In genomic region chr10:67115972-67116371, GRCh38 we compare ENCODE assay signal across 18 cellular contexts.
DNase-seq lines count a peak whose midpoint lies in the region; ATAC-seq and TF ChIP-seq lines count a peak whose summit lies in the region.
"Had no signal": no experiment of that assay in that cellular context is flagged by ENCODE, and none has a peak within 500 bp of the region (broad histone marks: within the 10 kb centered on the region; RNA-seq: fewer than 3 reads in every experiment).

No MANE protein-coding gene starts in this region.

- H3K27me3 ChIP-seq in SK-N-SH (ENCODE audit: insufficient read depth) (no peaks in the 10 kb centered on the region), SJCRH30 (no peaks in the 10 kb centered on the region)

- no peaks in the 10 kb centered on the region for H3K27me3 Mint-ChIP-seq in activated CD8-positive, alpha-beta memory T cell treated with anti-CD3 and anti-CD28 coated beads, Interleukin-2, amount 10 ng/mL, durations not matched to agents 7 days and 5 days
- H3K27me3 Mint-ChIP-seq: memory B cell; natural killer cell treated with Interleukin-12 subunit alpha and Interleukin-12 subunit beta and Interleukin-15 and Interleukin-18, amount 100 ng/mL, for 72 hours; progenitor cell of endocrine pancreas; type B pancreatic cell had no signal

- no peak for ATAC-seq in SK-N-SH treated with all-trans-retinoic acid at 6 μM for 48 hours
- ATAC-seq in activated CD8-positive, alpha-beta memory T cell treated with anti-CD3 and anti-CD28 coated beads, Interleukin-2, amount 10 ng/mL, durations not matched to agents 7 days and 5 days = no peak
- ATAC-seq: natural killer cell treated with Interleukin-12 subunit alpha and Interleukin-12 subunit beta and Interleukin-15 and Interleukin-18, amount 100 ng/mL, for 72 hours; WTC11 had no signal

- H3K4me3 Mint-ChIP-seq in activated CD8-positive, alpha-beta memory T cell treated with anti-CD3 and anti-CD28 coated beads, Interleukin-2, amount 10 ng/mL, durations not matched to agents 7 days and 5 days = no peak overlapping the region
- H3K4me3 Mint-ChIP-seq: CD14-positive monocyte; memory B cell; natural killer cell treated with Interleukin-12 subunit alpha and Interleukin-12 subunit beta and Interleukin-15 and Interleukin-18, amount 100 ng/mL, for 72 hours; type B pancreatic cell; WTC11 had no signal

- no peaks in the 10 kb centered on the region for H3K4me1 Mint-ChIP-seq in activated CD8-positive, alpha-beta memory T cell treated with anti-CD3 and anti-CD28 coated beads, Interleukin-2, amount 10 ng/mL, durations not matched to agents 7 days and 5 days
- H3K4me1 Mint-ChIP-seq: CD14-positive monocyte, memory B cell had no signal

- H3K36me3 Mint-ChIP-seq in activated CD8-positive, alpha-beta memory T cell treated with anti-CD3 and anti-CD28 coated beads, Interleukin-2, amount 10 ng/mL, durations not matched to agents 7 days and 5 days = no peaks in the 10 kb centered on the region
- H3K36me3 Mint-ChIP-seq: CD14-positive monocyte; memory B cell; natural killer cell treated with Interleukin-12 subunit alpha and Interleukin-12 subunit beta and Interleukin-15 and Interleukin-18, amount 100 ng/mL, for 72 hours; type B pancreatic cell; WTC11 had no signal

- H3K4me1 ChIP-seq in SK-N-SH (ENCODE audit: control insufficient read depth in 1 of 2, insufficient read depth in 2 of 2, low read depth in 1 of 2, low read length in 1 of 2) = no peaks in the 10 kb centered on the region
- peaks cover 43% of the 10 kb centered on the region for H3K4me1 ChIP-seq in SJCRH30

- H3K9me3 Mint-ChIP-seq in activated CD8-positive, alpha-beta memory T cell treated with anti-CD3 and anti-CD28 coated beads, Interleukin-2, amount 10 ng/mL, durations not matched to agents 7 days and 5 days (ENCODE audit: low read depth) = no peaks in the 10 kb centered on the region
- H3K9me3 Mint-ChIP-seq: CD14-positive monocyte, memory B cell, type B pancreatic cell, WTC11 had no signal

- CTCF ChIA-PET in SK-N-SH (lab: Yijun Ruan, JAX) = no interaction called here
- CTCF ChIA-PET in activated CD8-positive, alpha-beta memory T cell treated with anti-CD3 and anti-CD28 coated beads, Interleukin-2, amount 10 ng/mL, durations not matched to agents 7 days and 5 days (lab: Charles Lee) = no interaction called here

- 3% methylated on average over 1 of the region's 1 CpG for WGBS in SK-N-SH (ENCODE audit: low lambda C conversion rate)

- H3K4me3 ChIP-seq in SK-N-SH (ENCODE audit: low read depth in 2 of 2, low read length in 1 of 2) (no peak overlapping the region), SJCRH30 (no peak overlapping the region), fibroblast of villous mesenchyme (ENCODE audit: low read depth, low read length) (no peak overlapping the region)

- H3K9me3 ChIP-seq in SK-N-SH (no peaks in the 10 kb centered on the region), SJCRH30 (replicated peaks) (no peaks in the 10 kb centered on the region)

- no peaks in the 10 kb centered on the region for H3K9me2 ChIP-seq in SK-N-SH

- no peak overlapping the region for H3K4me2 ChIP-seq in SK-N-SH

- POLR2A ChIA-PET in SK-N-SH (lab: Yijun Ruan, JAX) = no interaction called here

- H3K79me2 ChIP-seq in SK-N-SH (ENCODE audit: insufficient read depth) = no peaks in the 10 kb centered on the region

- TF ChIP-seq RAD21 in SK-N-SH (IDR thresholded peaks at IDR 0.05; ENCODE audit: low read length) = no peak

- no peak for TF ChIP-seq EP300 in SK-N-SH (IDR thresholded peaks at IDR 0.05; ENCODE audit: borderline replicate concordance in 1 of 2, low read depth in 1 of 2, low read length in 1 of 2)

- H3K27ac ChIP-seq in SK-N-SH (ENCODE audit: low read depth in 2 of 2, low read length in 1 of 2) = no peak overlapping the region
- H3K27ac ChIP-seq in SJCRH30 = no peak overlapping the region
- H3K27ac ChIP-seq: HL-60 had no signal

- no peak overlapping the region for H2AFZ ChIP-seq in SK-N-SH (ENCODE audit: low read depth)

- H4K20me1 ChIP-seq in SK-N-SH (ENCODE audit: insufficient read depth) = no peaks in the 10 kb centered on the region

- TF ChIP-seq CTCF in SK-N-SH (IDR thresholded peaks at IDR 0.05) = no peak
- no peak for TF ChIP-seq CTCF in fibroblast of villous mesenchyme (IDR thresholded peaks at IDR 0.05; ENCODE audit: insufficient read depth, low read depth, low read length)

- H3K9ac ChIP-seq in SK-N-SH = no peak overlapping the region

- no peaks in the 10 kb centered on the region for H3F3A ChIP-seq in SK-N-SH (replicated peaks; ENCODE audit: insufficient read depth)

- H3K36me3 ChIP-seq in SK-N-SH (replicated peaks in 1 of 2; ENCODE audit: control insufficient read depth in 1 of 2, insufficient read depth in 2 of 2, low read length in 1 of 2) (no peaks in the 10 kb centered on the region), SJCRH30 (no peaks in the 10 kb centered on the region)

- DNase-seq in SK-N-SH = no peak
- DNase-seq in SJCRH30 = peak; percentile 13 to 32
- peak; percentile 2 for DNase-seq in fibroblast of villous mesenchyme (ENCODE audit: low read depth)
- DNase-seq in activated naive CD4-positive, alpha-beta T cell (lab: John Stamatoyannopoulos, UW) = no peak
- DNase-seq in activated CD8-positive, alpha-beta memory T cell treated with anti-CD3 and anti-CD28 coated beads, Interleukin-2, amount 10 ng/mL, durations not matched to agents 7 days and 5 days = no peak
- DNase-seq in cerebellar cortex (ENCODE audit: low spot score) = no peak
- DNase-seq in DMS 273 treated with DMSO at 0.1 percent for 48 hours (lab: John Stamatoyannopoulos, UW) = no peak
- DNase-seq: NCI-H1436 treated with DMSO at 0.1 percent for 48 hours; NCI-H526; stimulated activated naive CD4-positive, alpha-beta T cell had no signal

- no peak overlapping the region for H3K27ac Mint-ChIP-seq in activated CD8-positive, alpha-beta memory T cell treated with anti-CD3 and anti-CD28 coated beads, Interleukin-2, amount 10 ng/mL, durations not matched to agents 7 days and 5 days
- H3K27ac Mint-ChIP-seq: CD14-positive monocyte; memory B cell; natural killer cell treated with Interleukin-12 subunit alpha and Interleukin-12 subunit beta and Interleukin-15 and Interleukin-18, amount 100 ng/mL, for 72 hours; progenitor cell of endocrine pancreas; type B pancreatic cell; WTC11 had no signal

TF ChIP-seq in SK-N-SH treated with all-trans-retinoic acid at 6 μM for 48 hours, 23 proteins besides CTCF, POLR2A, EP300 and RAD21:
- no peak for TF ChIP-seq OSR1 (CRISPR knock-in tag; IDR thresholded peaks at IDR 0.05)
- peak; percentile 86 for TF ChIP-seq ISL1 (CRISPR knock-in tag; IDR thresholded peaks at IDR 0.05)

TF ChIP-seq in SK-N-SH, 30 proteins besides CTCF, POLR2A, EP300 and RAD21:
- TF ChIP-seq EZH2phosphoT487 (IDR thresholded peaks at IDR 0.05; ENCODE audit: borderline replicate concordance, low read depth) (no peak), MAX (IDR thresholded peaks at IDR 0.05; ENCODE audit: low read depth) (no peak), FOXJ3 (CRISPR knock-in tag; IDR thresholded peaks at IDR 0.05) (no peak), TAF1 (IDR thresholded peaks at IDR 0.05; ENCODE audit: borderline replicate concordance, low read depth, low read length) (no peak), GABPA (IDR thresholded peaks at IDR 0.05; ENCODE audit: low read depth) (no peak)

Comparison
In these comparisons a context has a peak if more than half of its experiments do, and no peak if none do; other contexts are left out.
1. DNase-seq: peak in SJCRH30 (2 of 2) and fibroblast of villous mesenchyme (single experiment); none in SK-N-SH (single experiment), activated naive CD4-positive, alpha-beta T cell (0 of 4), activated CD8-positive, alpha-beta memory T cell treated with anti-CD3 and anti-CD28 coated beads, Interleukin-2, amount 10 ng/mL, durations not matched to agents 7 days and 5 days (single experiment), cerebellar cortex (single experiment) and DMS 273 treated with DMSO at 0.1 percent for 48 hours (single experiment).